Comparison of ENCODE assay signal across 1 cellular context in the genomic region with DNA sequence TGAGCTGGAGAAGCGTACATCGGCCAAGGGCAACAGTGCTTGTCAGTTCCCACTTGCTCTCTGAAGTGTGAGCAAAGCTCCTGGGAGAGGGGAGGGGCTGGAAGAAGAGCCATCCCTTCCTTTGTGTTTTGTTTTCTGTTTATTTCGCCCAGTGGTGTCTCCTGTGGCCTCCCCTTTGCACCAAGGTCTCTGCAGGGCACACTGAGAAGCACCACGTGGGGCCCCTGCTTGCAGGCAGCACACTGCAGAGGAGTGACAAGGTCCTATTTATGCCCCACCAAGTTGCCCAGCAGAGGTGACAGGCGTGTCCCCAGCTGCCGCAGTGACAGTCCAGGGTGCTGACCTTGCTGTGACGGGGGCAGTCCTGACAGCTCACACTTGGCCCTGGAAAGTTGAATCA.
TF ChIP-seq lines count a peak whose summit lies in the region.

No MANE protein-coding gene starts in this region.

TF ChIP-seq in HEK293, 187 proteins besides CTCF, POLR2A, EP300 and RAD21:
- TF ChIP-seq, protein P1, sequence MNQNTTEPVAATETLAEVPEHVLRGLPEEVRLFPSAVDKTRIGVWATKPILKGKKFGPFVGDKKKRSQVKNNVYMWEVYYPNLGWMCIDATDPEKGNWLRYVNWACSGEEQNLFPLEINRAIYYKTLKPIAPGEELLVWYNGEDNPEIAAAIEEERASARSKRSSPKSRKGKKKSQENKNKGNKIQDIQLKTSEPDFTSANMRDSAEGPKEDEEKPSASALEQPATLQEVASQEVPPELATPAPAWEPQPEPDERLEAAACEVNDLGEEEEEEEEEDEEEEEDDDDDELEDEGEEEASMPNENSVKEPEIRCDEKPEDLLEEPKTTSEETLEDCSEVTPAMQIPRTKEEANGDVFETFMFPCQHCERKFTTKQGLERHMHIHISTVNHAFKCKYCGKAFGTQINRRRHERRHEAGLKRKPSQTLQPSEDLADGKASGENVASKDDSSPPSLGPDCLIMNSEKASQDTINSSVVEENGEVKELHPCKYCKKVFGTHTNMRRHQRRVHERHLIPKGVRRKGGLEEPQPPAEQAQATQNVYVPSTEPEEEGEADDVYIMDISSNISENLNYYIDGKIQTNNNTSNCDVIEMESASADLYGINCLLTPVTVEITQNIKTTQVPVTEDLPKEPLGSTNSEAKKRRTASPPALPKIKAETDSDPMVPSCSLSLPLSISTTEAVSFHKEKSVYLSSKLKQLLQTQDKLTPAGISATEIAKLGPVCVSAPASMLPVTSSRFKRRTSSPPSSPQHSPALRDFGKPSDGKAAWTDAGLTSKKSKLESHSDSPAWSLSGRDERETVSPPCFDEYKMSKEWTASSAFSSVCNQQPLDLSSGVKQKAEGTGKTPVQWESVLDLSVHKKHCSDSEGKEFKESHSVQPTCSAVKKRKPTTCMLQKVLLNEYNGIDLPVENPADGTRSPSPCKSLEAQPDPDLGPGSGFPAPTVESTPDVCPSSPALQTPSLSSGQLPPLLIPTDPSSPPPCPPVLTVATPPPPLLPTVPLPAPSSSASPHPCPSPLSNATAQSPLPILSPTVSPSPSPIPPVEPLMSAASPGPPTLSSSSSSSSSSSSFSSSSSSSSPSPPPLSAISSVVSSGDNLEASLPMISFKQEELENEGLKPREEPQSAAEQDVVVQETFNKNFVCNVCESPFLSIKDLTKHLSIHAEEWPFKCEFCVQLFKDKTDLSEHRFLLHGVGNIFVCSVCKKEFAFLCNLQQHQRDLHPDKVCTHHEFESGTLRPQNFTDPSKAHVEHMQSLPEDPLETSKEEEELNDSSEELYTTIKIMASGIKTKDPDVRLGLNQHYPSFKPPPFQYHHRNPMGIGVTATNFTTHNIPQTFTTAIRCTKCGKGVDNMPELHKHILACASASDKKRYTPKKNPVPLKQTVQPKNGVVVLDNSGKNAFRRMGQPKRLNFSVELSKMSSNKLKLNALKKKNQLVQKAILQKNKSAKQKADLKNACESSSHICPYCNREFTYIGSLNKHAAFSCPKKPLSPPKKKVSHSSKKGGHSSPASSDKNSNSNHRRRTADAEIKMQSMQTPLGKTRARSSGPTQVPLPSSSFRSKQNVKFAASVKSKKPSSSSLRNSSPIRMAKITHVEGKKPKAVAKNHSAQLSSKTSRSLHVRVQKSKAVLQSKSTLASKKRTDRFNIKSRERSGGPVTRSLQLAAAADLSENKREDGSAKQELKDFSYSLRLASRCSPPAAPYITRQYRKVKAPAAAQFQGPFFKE (tag by site-specific recombination; IDR thresholded peaks at IDR 0.05; ENCODE audit: borderline replicate concordance) = no peak
- TF ChIP-seq, protein P2, sequence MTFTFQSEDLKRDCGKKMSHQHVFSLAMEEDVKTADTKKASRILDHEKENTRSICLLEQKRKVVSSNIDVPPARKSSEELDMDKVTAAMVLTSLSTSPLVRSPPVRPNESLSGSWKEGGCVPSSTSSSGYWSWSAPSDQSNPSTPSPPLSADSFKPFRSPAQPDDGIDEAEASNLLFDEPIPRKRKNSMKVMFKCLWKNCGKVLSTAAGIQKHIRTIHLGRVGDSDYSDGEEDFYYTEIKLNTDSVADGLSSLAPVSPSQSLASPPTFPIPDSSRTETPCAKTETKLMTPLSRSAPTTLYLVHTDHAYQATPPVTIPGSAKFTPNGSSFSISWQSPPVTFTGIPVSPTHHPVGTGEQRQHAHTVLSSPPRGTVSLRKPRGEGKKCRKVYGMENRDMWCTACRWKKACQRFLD (tag by site-specific recombination; IDR thresholded peaks at IDR 0.05) = no peak
- TF ChIP-seq WT1 (tag by site-specific recombination; IDR thresholded peaks at IDR 0.05) (no peak), ZNF175 (tag by site-specific recombination; IDR thresholded peaks at IDR 0.05) (no peak), ZXDB (tag by site-specific recombination; IDR thresholded peaks at IDR 0.05) (no peak), ZBTB20 (tag by site-specific recombination; IDR thresholded peaks at IDR 0.05) (no peak), ZNF514 (tag by site-specific recombination; IDR thresholded peaks at IDR 0.05) (no peak), HOXD13 (CRISPR knock-in tag; IDR thresholded peaks at IDR 0.05; ENCODE audit: borderline replicate concordance) (no peak), ZFP41 (tag by site-specific recombination; IDR thresholded peaks at IDR 0.05; ENCODE audit: borderline replicate concordance) (no peak), ZNF266 (tag by site-specific recombination; IDR thresholded peaks at IDR 0.05; ENCODE audit: low read depth) (no peak), GLIS2 (tag by site-specific recombination; IDR thresholded peaks at IDR 0.05) (no peak), ZIC2 (tag by site-specific recombination; IDR thresholded peaks at IDR 0.05) (peak; percentile 83), YY1 (tag by site-specific recombination; IDR thresholded peaks at IDR 0.05) (no peak), GLIS1 (tag by site-specific recombination; IDR thresholded peaks at IDR 0.05) (peak; percentile 40), ZNF571 (tag by site-specific recombination; IDR thresholded peaks at IDR 0.05) (no peak), ZNF341 (tag by site-specific recombination; IDR thresholded peaks at IDR 0.05; ENCODE audit: low read depth) (peak; percentile 38; the same call in 1 of the 2 replicates), ZNF529 (tag by site-specific recombination; IDR thresholded peaks at IDR 0.05; ENCODE audit: insufficient replicate concordance) (no peak), OVOL3 (tag by site-specific recombination; IDR thresholded peaks at IDR 0.05) (no peak), MYNN (tag by site-specific recombination; IDR thresholded peaks at IDR 0.05; ENCODE audit: borderline replicate concordance) (no peak), ZNF311 (tag by site-specific recombination; IDR thresholded peaks at IDR 0.05; ENCODE audit: borderline replicate concordance) (no peak), YY2 (tag by site-specific recombination; IDR thresholded peaks at IDR 0.05) (no peak)
- TF ChIP-seq, protein P3, sequence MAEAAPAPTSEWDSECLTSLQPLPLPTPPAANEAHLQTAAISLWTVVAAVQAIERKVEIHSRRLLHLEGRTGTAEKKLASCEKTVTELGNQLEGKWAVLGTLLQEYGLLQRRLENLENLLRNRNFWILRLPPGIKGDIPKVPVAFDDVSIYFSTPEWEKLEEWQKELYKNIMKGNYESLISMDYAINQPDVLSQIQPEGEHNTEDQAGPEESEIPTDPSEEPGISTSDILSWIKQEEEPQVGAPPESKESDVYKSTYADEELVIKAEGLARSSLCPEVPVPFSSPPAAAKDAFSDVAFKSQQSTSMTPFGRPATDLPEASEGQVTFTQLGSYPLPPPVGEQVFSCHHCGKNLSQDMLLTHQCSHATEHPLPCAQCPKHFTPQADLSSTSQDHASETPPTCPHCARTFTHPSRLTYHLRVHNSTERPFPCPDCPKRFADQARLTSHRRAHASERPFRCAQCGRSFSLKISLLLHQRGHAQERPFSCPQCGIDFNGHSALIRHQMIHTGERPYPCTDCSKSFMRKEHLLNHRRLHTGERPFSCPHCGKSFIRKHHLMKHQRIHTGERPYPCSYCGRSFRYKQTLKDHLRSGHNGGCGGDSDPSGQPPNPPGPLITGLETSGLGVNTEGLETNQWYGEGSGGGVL (tag by site-specific recombination; IDR thresholded peaks at IDR 0.05) = no peak
- TF ChIP-seq, protein P4, sequence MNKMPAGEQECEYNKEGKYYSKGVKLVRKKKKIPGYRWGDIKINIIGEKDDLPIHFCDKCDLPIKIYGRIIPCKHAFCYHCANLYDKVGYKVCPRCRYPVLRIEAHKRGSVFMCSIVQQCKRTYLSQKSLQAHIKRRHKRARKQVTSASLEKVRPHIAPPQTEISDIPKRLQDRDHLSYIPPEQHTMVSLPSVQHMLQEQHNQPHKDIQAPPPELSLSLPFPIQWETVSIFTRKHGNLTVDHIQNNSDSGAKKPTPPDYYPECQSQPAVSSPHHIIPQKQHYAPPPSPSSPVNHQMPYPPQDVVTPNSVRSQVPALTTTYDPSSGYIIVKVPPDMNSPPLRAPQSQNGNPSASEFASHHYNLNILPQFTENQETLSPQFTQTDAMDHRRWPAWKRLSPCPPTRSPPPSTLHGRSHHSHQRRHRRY (tag by site-specific recombination; IDR thresholded peaks at IDR 0.05) = no peak
- TF ChIP-seq, protein P5, sequence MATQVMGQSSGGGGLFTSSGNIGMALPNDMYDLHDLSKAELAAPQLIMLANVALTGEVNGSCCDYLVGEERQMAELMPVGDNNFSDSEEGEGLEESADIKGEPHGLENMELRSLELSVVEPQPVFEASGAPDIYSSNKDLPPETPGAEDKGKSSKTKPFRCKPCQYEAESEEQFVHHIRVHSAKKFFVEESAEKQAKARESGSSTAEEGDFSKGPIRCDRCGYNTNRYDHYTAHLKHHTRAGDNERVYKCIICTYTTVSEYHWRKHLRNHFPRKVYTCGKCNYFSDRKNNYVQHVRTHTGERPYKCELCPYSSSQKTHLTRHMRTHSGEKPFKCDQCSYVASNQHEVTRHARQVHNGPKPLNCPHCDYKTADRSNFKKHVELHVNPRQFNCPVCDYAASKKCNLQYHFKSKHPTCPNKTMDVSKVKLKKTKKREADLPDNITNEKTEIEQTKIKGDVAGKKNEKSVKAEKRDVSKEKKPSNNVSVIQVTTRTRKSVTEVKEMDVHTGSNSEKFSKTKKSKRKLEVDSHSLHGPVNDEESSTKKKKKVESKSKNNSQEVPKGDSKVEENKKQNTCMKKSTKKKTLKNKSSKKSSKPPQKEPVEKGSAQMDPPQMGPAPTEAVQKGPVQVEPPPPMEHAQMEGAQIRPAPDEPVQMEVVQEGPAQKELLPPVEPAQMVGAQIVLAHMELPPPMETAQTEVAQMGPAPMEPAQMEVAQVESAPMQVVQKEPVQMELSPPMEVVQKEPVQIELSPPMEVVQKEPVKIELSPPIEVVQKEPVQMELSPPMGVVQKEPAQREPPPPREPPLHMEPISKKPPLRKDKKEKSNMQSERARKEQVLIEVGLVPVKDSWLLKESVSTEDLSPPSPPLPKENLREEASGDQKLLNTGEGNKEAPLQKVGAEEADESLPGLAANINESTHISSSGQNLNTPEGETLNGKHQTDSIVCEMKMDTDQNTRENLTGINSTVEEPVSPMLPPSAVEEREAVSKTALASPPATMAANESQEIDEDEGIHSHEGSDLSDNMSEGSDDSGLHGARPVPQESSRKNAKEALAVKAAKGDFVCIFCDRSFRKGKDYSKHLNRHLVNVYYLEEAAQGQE (tag by site-specific recombination; IDR thresholded peaks at IDR 0.05) = peak; percentile 13; the same call in 1 of the 2 replicates
TF ChIP-seq in HEK293: peak in this region for 4.
